ENCODE assay signal across 1 cellular context in genomic region chr5:180370861-180371641, GRCh38.
TF ChIP-seq lines count a peak whose summit lies in the region.

No MANE protein-coding gene starts in this region.

TF ChIP-seq in H1, 55 proteins besides CTCF, POLR2A, EP300 and RAD21:
- no peak for TF ChIP-seq CTBP2 (IDR thresholded peaks at IDR 0.05; ENCODE audit: borderline replicate concordance, insufficient read depth, insufficient read length, low read length)
- TF ChIP-seq NANOG (IDR thresholded peaks at IDR 0.05; ENCODE audit: insufficient read depth, low read depth, low read length, poor library complexity, severe bottlenecking): no peak
- TF ChIP-seq SAP30 (IDR thresholded peaks at IDR 0.05; ENCODE audit: insufficient read depth, insufficient replicate concordance, low read length): no peak
- peak; percentile 52; the same call in 1 of the 2 replicates for TF ChIP-seq SP1 (IDR thresholded peaks at IDR 0.05; ENCODE audit: low read depth, low read length)
